18 cellular contexts compared by ENCODE assay signal in genomic region chr5:88093765-88094164, GRCh38.
DNase-seq lines count a peak whose midpoint lies in the region; ATAC-seq and TF ChIP-seq lines count a peak whose summit lies in the region.
"Had no signal": no experiment of that assay in that cellular context is flagged by ENCODE, and none has a peak within 500 bp of the region (broad histone marks: within the 10 kb centered on the region; RNA-seq: fewer than 3 reads in every experiment).

No MANE protein-coding gene starts in this region.

- ATAC-seq in GM18909 (IDR thresholded peaks at IDR 0.05; ENCODE audit: poor library complexity, unreplicated experiment), result peak; percentile 38
- ATAC-seq in HG02642 (IDR thresholded peaks at IDR 0.05; ENCODE audit: poor library complexity, unreplicated experiment), result peak; percentile 47
- ATAC-seq: HCT116, PC-3, T-helper 17 cell had no signal

- H3K27me3 ChIP-seq in OCI-LY3 (ENCODE audit: low read depth, low read length) (no peaks in the 10 kb centered on the region), Caco-2 (replicated peaks; ENCODE audit: control insufficient read depth, insufficient read depth, low read length) (no peaks in the 10 kb centered on the region), tibial artery (no peaks in the 10 kb centered on the region)

- BruUV-seq in Caco-2 (replicated peaks; lab: Mats Ljungman, UMichigan), result no TSS peak

- peaks cover 5% of the 10 kb centered on the region for H3K27me3 Mint-ChIP-seq in Caco-2 (ENCODE audit: insufficient read depth, unreplicated experiment)

- POLR2A ChIA-PET in Caco-2 (lab: Charles Lee), result no interaction called here

- no peak for TF ChIP-seq CTCF in OCI-LY3 (IDR thresholded peaks at IDR 0.05; ENCODE audit: low read depth, low read length)
- no peak for TF ChIP-seq CTCF in Caco-2 (IDR thresholded peaks at IDR 0.05; ENCODE audit: insufficient read depth in 1 of 2, low read depth in 1 of 2, low read length in 1 of 2, severe bottlenecking in 1 of 2, unreplicated experiment in 1 of 2)
- TF ChIP-seq CTCF in tibial artery (IDR thresholded peaks at IDR 0.05), result no peak

- H3K27ac Mint-ChIP-seq in Caco-2 (ENCODE audit: unreplicated experiment), result no peak overlapping the region
- H3K27ac Mint-ChIP-seq: T-helper 17 cell had no signal

- H3K79me2 ChIP-seq in OCI-LY3 (ENCODE audit: low read length), result no peaks in the 10 kb centered on the region

- no peaks in the 10 kb centered on the region for H3K9me3 ChIP-seq in OCI-LY3 (ENCODE audit: insufficient read depth, low read length)
- H3K9me3 ChIP-seq in Caco-2, result no peaks in the 10 kb centered on the region
- no peaks in the 10 kb centered on the region for H3K9me3 ChIP-seq in tibial artery

- H3K36me3 Mint-ChIP-seq in Caco-2 (ENCODE audit: insufficient read depth, unreplicated experiment), result no peaks in the 10 kb centered on the region

- H4K20me1 ChIP-seq in OCI-LY3 (ENCODE audit: insufficient read depth, low read length), result no peaks in the 10 kb centered on the region

- no peak overlapping the region for H2AFZ ChIP-seq in OCI-LY3 (ENCODE audit: low read depth, low read length)

- H3K4me2 ChIP-seq in OCI-LY3 (ENCODE audit: low read length), result peak overlapping the region; percentile 36

- H3K9me3 Mint-ChIP-seq in Caco-2 (ENCODE audit: unreplicated experiment), result no peaks in the 10 kb centered on the region

- no peak overlapping the region for H3K9ac ChIP-seq in OCI-LY3 (ENCODE audit: low read length)

- no peaks in the 10 kb centered on the region for H3K4me1 Mint-ChIP-seq in Caco-2 (ENCODE audit: low read depth, unreplicated experiment)
- H3K4me1 Mint-ChIP-seq: T-helper 17 cell had no signal

- no peak overlapping the region for H3K4me3 Mint-ChIP-seq in Caco-2 (ENCODE audit: unreplicated experiment)
- H3K4me3 Mint-ChIP-seq: T-helper 17 cell had no signal

- H3K36me3 ChIP-seq in OCI-LY3 (replicated peaks; ENCODE audit: low read depth, low read length) (no peaks in the 10 kb centered on the region), Caco-2 (ENCODE audit: control insufficient read depth, insufficient read depth, low read length) (no peaks in the 10 kb centered on the region), tibial artery (no peaks in the 10 kb centered on the region)

- DNase-seq in retina (peak; percentile 17), Caco-2 (no peak), kidney tubule cell (ENCODE audit: low spot score) (no peak), tibial artery (no peak)
- DNase-seq: DMS 273 treated with DMSO at 0.1 percent for 48 hours, IMR-90, Karpas-422, MM.1S, NCI-H1092 treated with DMSO at 0.1 percent for 48 hours, NCI-H2107, NCI-H345, PC-3, T-helper 17 cell had no signal

- H3K4me1 ChIP-seq in OCI-LY3 (ENCODE audit: low read length) (peaks cover 16% of the 10 kb centered on the region), Caco-2 (peaks cover 7% of the 10 kb centered on the region; the same call in 1 of the 2 replicates), tibial artery (no peaks in the 10 kb centered on the region)

- CTCF ChIA-PET in Caco-2 (lab: Charles Lee), result no interaction called here

- intact Hi-C loops in Caco-2 (cut with micrococcal nuclease; ENCODE audit: unreplicated experiment), result no loop called here
- intact Hi-C loops in tibial artery (cut with DNase I; ENCODE audit: low total_unique reads), result no loop called here

- H3K27ac ChIP-seq in OCI-LY3 (ENCODE audit: low read length), result peak overlapping the region; percentile 11; the same call in 1 of the 2 replicates
- H3K27ac ChIP-seq in tibial artery, result no peak overlapping the region
- H3K27ac ChIP-seq: RWPE1 had no signal

- H3K4me3 ChIP-seq in OCI-LY3 (ENCODE audit: low read length) (no peak overlapping the region), Caco-2 (ENCODE audit: low read depth, low read length) (no peak overlapping the region), tibial artery (no peak overlapping the region)
